In the genomic region with DNA sequence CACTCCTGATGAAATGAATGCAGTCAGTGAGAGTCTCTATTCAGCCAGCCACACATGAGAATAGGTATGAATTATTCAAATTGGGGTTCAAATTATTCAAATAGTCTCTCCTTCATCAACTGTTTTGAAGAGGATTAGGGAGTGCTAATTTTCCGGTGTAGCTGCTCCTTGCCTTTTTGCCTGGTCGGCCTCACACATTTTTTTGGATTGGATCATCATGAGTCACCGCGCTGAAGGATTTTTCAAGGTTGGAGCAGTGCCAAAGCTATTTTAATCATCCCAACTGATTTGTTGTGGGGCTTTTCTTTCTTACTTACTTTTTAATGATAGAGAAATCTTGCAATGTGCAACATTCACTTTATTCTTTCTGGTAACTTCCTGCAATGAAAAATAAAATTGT, we compare ENCODE assay signal across 9 cellular contexts. TPM values are rescaled to one million over a fixed set of nuclear protein-coding genes. Genes with fewer than 3 reads are reported as not detected.
DNase-seq lines count a peak whose midpoint lies in the region; ATAC-seq and TF ChIP-seq lines count a peak whose summit lies in the region.
"Had no signal": no experiment of that assay in that cellular context is flagged by ENCODE, and none has a peak within 500 bp of the region (broad histone marks: within the 10 kb centered on the region; RNA-seq: fewer than 3 reads in every experiment).

No MANE protein-coding gene starts in this region.

- DNase-seq in Daoy (ENCODE audit: low read depth): peak; percentile 77
- peak; percentile 50 for DNase-seq in NCI-H2227 (lab: John Stamatoyannopoulos, UW; ENCODE audit: unreplicated experiment)
- peak; percentile 95 for DNase-seq in choroid plexus epithelial cell (ENCODE audit: low read depth)
- peak; percentile 52 for DNase-seq in middle frontal gyrus (ENCODE audit: extremely low spot score, low spot score)
- DNase-seq in stimulated activated CD4-positive, alpha-beta T cell treated with anti-CD3 and anti-CD28 coated beads, Interleukin-12 subunit alpha, Interleukin-12 subunit beta, amount 100 ng/mL, for 4 hours: no peak
- DNase-seq in GDM1 (lab: John Stamatoyannopoulos, UW): no peak

- ATAC-seq in GM18505 (IDR thresholded peaks at IDR 0.05; ENCODE audit: unreplicated experiment): no peak
- ATAC-seq in GM18870 (IDR thresholded peaks at IDR 0.05; ENCODE audit: unreplicated experiment): no peak

- TF ChIP-seq CTCF in choroid plexus epithelial cell (conservative IDR thresholded peaks at IDR 0.05; ENCODE audit: low read depth, low read length): no peak

- TF ChIP-seq POLR2A in GM18505 (IDR thresholded peaks at IDR 0.05; ENCODE audit: borderline replicate concordance, extremely low read depth, insufficient read depth, insufficient read length): no peak

- H3K4me3 ChIP-seq in choroid plexus epithelial cell (ENCODE audit: low read depth, low read length): no peak overlapping the region
- H3K4me3 ChIP-seq: upper lobe of left lung had no signal

RNA-seq across cellular contexts. Expression of a gene that starts 2.4 kb away (rescaled TPM):
- 12.1 and 14.3 TPM in 2 replicates for total RNA-seq in Daoy (2014; rRNA removed; shearing (Covaris generic))

Comparison
In these comparisons a context has a peak if more than half of its experiments do, and no peak if none do; other contexts are left out.
1. DNase-seq: peak in Daoy (single experiment), NCI-H2227 (single experiment), choroid plexus epithelial cell (single experiment) and middle frontal gyrus (single experiment); none in stimulated activated CD4-positive, alpha-beta T cell treated with anti-CD3 and anti-CD28 coated beads, Interleukin-12 subunit alpha, Interleukin-12 subunit beta, amount 100 ng/mL, for 4 hours (single experiment) and GDM1 (single experiment).